Comparison of ENCODE assay signal across 8 cellular contexts in genomic region chr12:62438098-62438692, GRCh38. TPM values are rescaled to one million over a fixed set of nuclear protein-coding genes. Genes with fewer than 3 reads are reported as not detected.
DNase-seq lines count a peak whose midpoint lies in the region; ATAC-seq and TF ChIP-seq lines count a peak whose summit lies in the region.

No MANE protein-coding gene starts in this region.

- TF ChIP-seq CTCF in CD14-positive monocyte (IDR thresholded peaks at IDR 0.05) (peak; percentile 86), GM13977 (IDR thresholded peaks at IDR 0.05; ENCODE audit: extremely low read depth, insufficient read depth, missing control alignments) (peak; percentile 69), foreskin fibroblast (IDR thresholded peaks at IDR 0.05; ENCODE audit: low read depth, low read length) (peak; percentile 57), ovary (IDR thresholded peaks at IDR 0.05) (peak in 1 of 3 donors; percentile 60)

- H3K27me3 ChIP-seq in ovary, result no peaks in the 10 kb centered on the region

- peaks cover 18% of the 10 kb centered on the region for H3K4me1 Mint-ChIP-seq in CD14-positive monocyte

- H3K4me1 ChIP-seq in ovary (ENCODE audit: insufficient read depth), result no peaks in the 10 kb centered on the region

- no peaks in the 10 kb centered on the region for H3K36me3 ChIP-seq in ovary

- WGBS in ovary, 3 donors, result 5 to 12% (median 10%) methylated on average over 6 of the region's 6 CpGs

- H3K9me3 ChIP-seq in ovary, result no peaks in the 10 kb centered on the region

- no peak overlapping the region for H3K27ac Mint-ChIP-seq in CD14-positive monocyte

- no peak for TF ChIP-seq POLR2A in ovary (IDR thresholded peaks at IDR 0.05)

- no peak overlapping the region for H3K4me3 ChIP-seq in foreskin fibroblast (ENCODE audit: low read depth in 1 of 2, low read length in 2 of 2)
- no peak overlapping the region for H3K4me3 ChIP-seq in ovary

- no peak overlapping the region for H3K4me3 Mint-ChIP-seq in CD14-positive monocyte

- no peak for ATAC-seq in GM18502 (IDR thresholded peaks at IDR 0.05; ENCODE audit: poor library complexity, unreplicated experiment)

- no peaks in the 10 kb centered on the region for H3K36me3 Mint-ChIP-seq in CD14-positive monocyte

- peaks cover 8 to 20% (median 13%) of the 10 kb centered on the region in 3 donors for H3K27me3 Mint-ChIP-seq in CD14-positive monocyte (ENCODE audit: low read depth in 3 of 3)

- intact Hi-C loops in CD14-positive monocyte (cut with micrococcal nuclease), result loop anchor here in 1 of 2 donors (10.0 kb wide), 1 partner anchor 367 kb away; no protein-coding TSS in a partner anchor
- intact Hi-C loops in ovary (cut with DNase I), result loop anchor here in 1 of 4 donors (10.0 kb wide), 1 partner anchor 357 kb away; no protein-coding TSS in a partner anchor

- in situ Hi-C loops in GM13977 (cut with MboI; ENCODE audit: low pct_unique_long_range_greater_than_20kb, low sequenced_read_pairs, unreplicated experiment), result loop anchor here (10.0 kb wide), 1 partner anchor 357 kb away; no protein-coding TSS in a partner anchor

- DNase-seq in CD14-positive monocyte (ENCODE audit: low spot score) (no peak), GM13977 (ENCODE audit: low spot score) (peak; percentile 53), NCI-H69 (lab: John Stamatoyannopoulos, UW) (peak; percentile 63), foreskin fibroblast (peak; percentile 38 to 78), ovary (peak in 3 of 5 donors; percentile 26 to 56 (median 33)), cortex of kidney (lab: John Stamatoyannopoulos, UW) (no peak)
- peak; percentile 23 for DNase-seq in activated T-cell treated with anti-CD3 and anti-CD28 coated beads, Interleukin-2, amount 50 U/mL, for 1 hour

- H3K9me3 Mint-ChIP-seq in CD14-positive monocyte, result peaks cover 4 to 24% (median 17%) of the 10 kb centered on the region in 7 donors

- no peak overlapping the region for H3K27ac ChIP-seq in ovary

- TF ChIP-seq EP300 in ovary (IDR thresholded peaks at IDR 0.05), result no peak

RNA-seq across cellular contexts. Expression of gene MON2, which starts 28.4 kb away (rescaled TPM):
- polyA plus RNA-seq in CD14-positive monocyte, result 1 to 10 TPM; 6.8 to 9.6 TPM
- total RNA-seq in ovary, result 10 to 100 TPM; 51.0 to 84.4 (median 58.0) TPM
- 10 to 100 TPM; 13.1 to 31.5 TPM for polyA plus RNA-seq in ovary

Comparison
In these comparisons a context has a peak if more than half of its experiments do, and no peak if none do; other contexts are left out.
1. DNase-seq: peak in GM13977 (single experiment), NCI-H69 (single experiment), activated T-cell treated with anti-CD3 and anti-CD28 coated beads, Interleukin-2, amount 50 U/mL, for 1 hour (single experiment), foreskin fibroblast (2 of 2) and ovary (3 of 5); none in CD14-positive monocyte (single experiment) and cortex of kidney (single experiment).